ENCODE assay signal across 26 cellular contexts in genomic region chr4:72712997-72713396, GRCh38.
DNase-seq lines count a peak whose midpoint lies in the region; ATAC-seq, FAIRE-seq and TF ChIP-seq lines count a peak whose summit lies in the region.
"Had no signal": no experiment of that assay in that cellular context is flagged by ENCODE, and none has a peak within 500 bp of the region (broad histone marks: within the 10 kb centered on the region; RNA-seq: fewer than 3 reads in every experiment).

No MANE protein-coding gene starts in this region.

- H3K9me3 Mint-ChIP-seq in naive thymus-derived CD8-positive, alpha-beta T cell = no peaks in the 10 kb centered on the region
- H3K9me3 Mint-ChIP-seq: CD4-positive, alpha-beta memory T cell; HFFc6 had no signal

- no peak for ATAC-seq in HepG2
- no peak for ATAC-seq in right lobe of liver
- ATAC-seq in naive thymus-derived CD8-positive, alpha-beta T cell = no peak
- ATAC-seq: GM12878 had no signal

- POLR2A ChIA-PET in HepG2 (lab: Yijun Ruan, JAX) = no interaction called here
- POLR2A ChIA-PET in naive thymus-derived CD8-positive, alpha-beta T cell (lab: Charles Lee) = no interaction called here

- no peak overlapping the region for H2AFZ ChIP-seq in HepG2 (ENCODE audit: low read length)

- H3K27ac ChIP-seq in HepG2 (ENCODE audit: extremely low read length, insufficient read depth, low read length) = no peak overlapping the region
- H3K27ac ChIP-seq in right lobe of liver = no peak overlapping the region
- H3K27ac ChIP-seq: 22Rv1; BLaER1 treated with 17β-estradiol and CSF1 and Interleukin-3, amounts not matched to agents 10 nM and 100 nM had no signal

- no peak overlapping the region for H3K9ac ChIP-seq in HepG2 (ENCODE audit: insufficient read depth, low read depth, low read length)
- no peak overlapping the region for H3K9ac ChIP-seq in adipocyte (ENCODE audit: low read length)
- H3K9ac ChIP-seq: BLaER1 treated with 17β-estradiol and CSF1 and Interleukin-3, amounts not matched to agents 10 nM and 100 nM had no signal

- H3K36me3 Mint-ChIP-seq in naive thymus-derived CD8-positive, alpha-beta T cell = no peaks in the 10 kb centered on the region
- H3K36me3 Mint-ChIP-seq: CD14-positive monocyte; CD4-positive, alpha-beta memory T cell had no signal

- CTCF ChIA-PET in HepG2 (lab: Yijun Ruan, JAX; ENCODE audit: low intra/inter-chr PET ratio, low total read pairs) = no interaction called here

- TF ChIP-seq RAD21 in HepG2 (CRISPR knock-in tag; IDR thresholded peaks at IDR 0.05) = no peak

- H3K4me1 ChIP-seq in HepG2 (ENCODE audit: insufficient read depth, low read length) (no peaks in the 10 kb centered on the region), right lobe of liver (no peaks in the 10 kb centered on the region), adipocyte (ENCODE audit: control insufficient read depth, insufficient read depth, low read length) (no peaks in the 10 kb centered on the region)
- H3K4me1 ChIP-seq: BE2C; BLaER1 treated with 17β-estradiol and CSF1 and Interleukin-3, amounts not matched to agents 10 nM and 100 nM; HAP-1 had no signal

- TF ChIP-seq POLR2A in HepG2 (IDR thresholded peaks at IDR 0.05; ENCODE audit: insufficient read depth in 1 of 2, low read depth in 2 of 2, low read length in 2 of 2) = no peak
- no peak for TF ChIP-seq POLR2A in right lobe of liver (IDR thresholded peaks at IDR 0.05)

- no peaks in the 10 kb centered on the region for H3K27me3 ChIP-seq in HepG2 (ENCODE audit: control insufficient read depth in 1 of 2, insufficient read depth in 2 of 2, low read length in 2 of 2)
- H3K27me3 ChIP-seq in right lobe of liver = no peaks in the 10 kb centered on the region
- no peaks in the 10 kb centered on the region for H3K27me3 ChIP-seq in adipocyte (replicated peaks; ENCODE audit: control insufficient read depth, insufficient read depth, low read length)
- H3K27me3 ChIP-seq: BE2C; BLaER1 treated with 17β-estradiol and CSF1 and Interleukin-3, amounts not matched to agents 10 nM and 100 nM had no signal

- no TSS peak for BruUV-seq in HepG2 (replicated peaks; lab: Mats Ljungman, UMichigan)

- H4K20me1 ChIP-seq in HepG2 (ENCODE audit: insufficient read depth, low read length) = no peaks in the 10 kb centered on the region
- H4K20me1 ChIP-seq: BLaER1 treated with 17β-estradiol and CSF1 and Interleukin-3, amounts not matched to agents 10 nM and 100 nM had no signal

- H3K27me3 Mint-ChIP-seq in naive thymus-derived CD8-positive, alpha-beta T cell = peaks cover 2 to 18% (median 4%) of the 10 kb centered on the region in 5 donors

- no peak for FAIRE-seq in HepG2 (lab: Jason Lieb, UNC)
- no peak for FAIRE-seq in HTR-8/SVneo (lab: Jason Lieb, UNC)
- FAIRE-seq: A204.1, GM12878, H54 had no signal

- no peaks in the 10 kb centered on the region for H3K36me3 ChIP-seq in HepG2 (replicated peaks in 1 of 2; ENCODE audit: control insufficient read depth in 1 of 2, insufficient read depth in 2 of 2, low read length in 2 of 2)
- no peaks in the 10 kb centered on the region for H3K36me3 ChIP-seq in right lobe of liver
- no peaks in the 10 kb centered on the region for H3K36me3 ChIP-seq in adipocyte (ENCODE audit: control insufficient read depth, insufficient read depth, low read length, severe bottlenecking)
- H3K36me3 ChIP-seq: BE2C; BLaER1 treated with 17β-estradiol and CSF1 and Interleukin-3, amounts not matched to agents 10 nM and 100 nM; HAP-1 had no signal

- no peak for TF ChIP-seq CTCF in HepG2 (CRISPR knock-in tag; IDR thresholded peaks at IDR 0.05)
- no peak for TF ChIP-seq CTCF in right lobe of liver (IDR thresholded peaks at IDR 0.05)
- TF ChIP-seq CTCF in choroid plexus epithelial cell (conservative IDR thresholded peaks at IDR 0.05; ENCODE audit: low read depth, low read length) = no peak

- no peak for TF ChIP-seq EP300 in HepG2 (IDR thresholded peaks at IDR 0.05; ENCODE audit: low read depth in 2 of 2, low read length in 2 of 2)
- TF ChIP-seq EP300 in HepG2 (CRISPR knock-in tag; IDR thresholded peaks at IDR 0.05; ENCODE audit: borderline replicate concordance) = no peak

- H3K9me3 ChIP-seq in HepG2 (ENCODE audit: low read length) (no peaks in the 10 kb centered on the region), right lobe of liver (no peaks in the 10 kb centered on the region), adipocyte (ENCODE audit: control insufficient read depth, low read length) (no peaks in the 10 kb centered on the region)
- H3K9me3 ChIP-seq: BE2C; BLaER1 treated with 17β-estradiol and CSF1 and Interleukin-3, amounts not matched to agents 10 nM and 100 nM; HAP-1 had no signal

- no peak overlapping the region for H3K27ac Mint-ChIP-seq in naive thymus-derived CD8-positive, alpha-beta T cell
- H3K27ac Mint-ChIP-seq: CD14-positive monocyte; CD4-positive, alpha-beta memory T cell; HFFc6 had no signal

- DNase-seq in HepG2 (ENCODE audit: low spot score) = no peak
- no peak for DNase-seq in right lobe of liver
- peak; percentile 12 for DNase-seq in adipocyte (ENCODE audit: low read depth)
- peak; percentile 13 for DNase-seq in choroid plexus epithelial cell (ENCODE audit: low read depth)
- no peak for DNase-seq in HTR-8/SVneo (ENCODE audit: insufficient read length, low spot score)
- DNase-seq in medulla oblongata (ENCODE audit: extremely low spot score) = no peak
- no peak for DNase-seq in naive thymus-derived CD8-positive, alpha-beta T cell
- DNase-seq in CD1c-positive myeloid dendritic cell (ENCODE audit: extremely low spot score) = no peak
- DNase-seq: ACHN; AML-193; BE2C; Calu3; CD4-positive, alpha-beta memory T cell; COR-L47; DMS53; DMS79 treated with DMSO at 0.1 percent for 48 hours; GDM1; GOT3; HFFc6 had no signal

- no peaks in the 10 kb centered on the region for H3K79me2 ChIP-seq in HepG2 (ENCODE audit: insufficient read depth, low read length)

- H3K4me3 ChIP-seq in HepG2 (replicated peaks in 1 of 3; ENCODE audit: insufficient read depth in 1 of 3, low read depth in 2 of 3, low read length in 3 of 3) (no peak overlapping the region), right lobe of liver (no peak overlapping the region), adipocyte (ENCODE audit: low read length) (no peak overlapping the region), choroid plexus epithelial cell (ENCODE audit: low read depth, low read length) (no peak overlapping the region)
- H3K4me3 ChIP-seq: BLaER1 treated with 17β-estradiol and CSF1 and Interleukin-3, amounts not matched to agents 10 nM and 100 nM; GM12878; HAP-1 had no signal

- H3K4me2 ChIP-seq in HepG2 (ENCODE audit: low read depth, low read length) = no peak overlapping the region
- H3K4me2 ChIP-seq: BLaER1 treated with 17β-estradiol and CSF1 and Interleukin-3, amounts not matched to agents 10 nM and 100 nM had no signal

- H3K4me1 Mint-ChIP-seq in naive thymus-derived CD8-positive, alpha-beta T cell = no peaks in the 10 kb centered on the region
- H3K4me1 Mint-ChIP-seq: CD14-positive monocyte; CD4-positive, alpha-beta memory T cell had no signal

- no peak overlapping the region for H3K4me3 Mint-ChIP-seq in naive thymus-derived CD8-positive, alpha-beta T cell
- H3K4me3 Mint-ChIP-seq: CD14-positive monocyte; CD4-positive, alpha-beta memory T cell; HFFc6 had no signal

- in situ Hi-C loops in HepG2 (cut with HindIII; ENCODE audit: extremely low pct_ligation_motif_present, low pct_unique_long_range_greater_than_20kb) = no loop called here

- intact Hi-C loops in HepG2 (cut with micrococcal nuclease; ENCODE audit: unreplicated experiment) = no loop called here
- intact Hi-C loops in right lobe of liver (cut with DNase I) = no loop called here

TF ChIP-seq in HepG2, 621 proteins besides CTCF, POLR2A, EP300 and RAD21:
- TF ChIP-seq MAFK (conservative IDR thresholded peaks at IDR 0.05 in 1 of 2, IDR thresholded peaks at IDR 0.05 in 1 of 2; ENCODE audit: low read length in 2 of 2) = peak; percentile 88 to 94
- TF ChIP-seq SMAD1 (CRISPR knock-in tag; IDR thresholded peaks at IDR 0.05; ENCODE audit: borderline replicate concordance, low read depth) = no peak
- TF ChIP-seq SMARCE1 (IDR thresholded peaks at IDR 0.05; ENCODE audit: borderline replicate concordance) = no peak
- peak; percentile 91 for TF ChIP-seq MAFF (IDR thresholded peaks at IDR 0.05; ENCODE audit: low read depth, low read length)

Comparison
In these comparisons a context has a peak if more than half of its experiments do, and no peak if none do; other contexts are left out.
1. DNase-seq: peak in adipocyte (single experiment) and choroid plexus epithelial cell (single experiment); none in HepG2 (single experiment), right lobe of liver (0 of 3), HTR-8/SVneo (single experiment), medulla oblongata (single experiment), naive thymus-derived CD8-positive, alpha-beta T cell (0 of 10) and CD1c-positive myeloid dendritic cell (single experiment).